Comparison of ENCODE assay signal across 23 cellular contexts in the genomic region with DNA sequence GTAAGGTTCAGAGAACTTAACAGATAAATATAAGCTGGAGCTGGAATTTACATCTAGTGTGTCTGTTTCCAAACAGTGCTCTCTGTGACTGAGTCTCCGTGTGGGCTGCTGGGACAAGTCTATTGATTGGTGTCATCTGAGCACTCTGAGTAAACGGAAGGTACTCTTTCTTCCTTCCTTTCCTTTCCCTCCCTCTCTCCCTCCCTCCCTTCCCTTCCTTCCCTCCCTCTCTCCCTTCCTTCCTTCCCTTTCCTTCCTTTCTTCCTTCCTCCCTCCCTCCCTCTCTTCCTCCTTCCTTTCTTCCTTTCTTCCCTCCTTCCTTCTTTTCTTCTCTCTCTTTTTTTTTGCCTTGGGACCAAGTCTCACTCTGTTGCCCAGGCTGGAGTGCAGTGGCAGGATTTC. TPM values are rescaled to one million over a fixed set of nuclear protein-coding genes. Genes with fewer than 3 reads are reported as not detected.
DNase-seq lines count a peak whose midpoint lies in the region; ATAC-seq, FAIRE-seq and TF ChIP-seq lines count a peak whose summit lies in the region.
"Had no signal": no experiment of that assay in that cellular context is flagged by ENCODE, and none has a peak within 500 bp of the region (broad histone marks: within the 10 kb centered on the region; RNA-seq: fewer than 3 reads in every experiment).

No MANE protein-coding gene starts in this region.

- TF ChIP-seq CTCF in PC-3 (conservative IDR thresholded peaks at IDR 0.05; ENCODE audit: low read depth, low read length), result no peak
- no peak for TF ChIP-seq CTCF in keratinocyte (optimal IDR thresholded peaks at IDR 0.05 in 1 of 3, IDR thresholded peaks at IDR 0.05 in 1 of 3, conservative IDR thresholded peaks at IDR 0.05 in 1 of 3; ENCODE audit: extremely low read depth in 1 of 3, insufficient read depth in 2 of 3, low read length in 3 of 3)
- TF ChIP-seq CTCF in esophagus muscularis mucosa (IDR thresholded peaks at IDR 0.05), result no peak
- TF ChIP-seq CTCF in CD4-positive, alpha-beta T cell (IDR thresholded peaks at IDR 0.05), result no peak

- no peaks in the 10 kb centered on the region for H3K9me3 ChIP-seq in PC-3 (ENCODE audit: low read length)
- H3K9me3 ChIP-seq in keratinocyte (ENCODE audit: control insufficient read depth, low read depth, low read length), result no peaks in the 10 kb centered on the region
- no peaks in the 10 kb centered on the region for H3K9me3 ChIP-seq in esophagus muscularis mucosa
- H3K9me3 ChIP-seq in CD4-positive, alpha-beta T cell (ENCODE audit: control insufficient read depth, low read length), result no peaks in the 10 kb centered on the region
- H3K9me3 ChIP-seq: ascending aorta had no signal

- peak overlapping the region; percentile 37 for H2AFZ ChIP-seq in PC-3 (ENCODE audit: low read length)
- H2AFZ ChIP-seq in keratinocyte (ENCODE audit: control insufficient read depth, low read length), result peak overlapping the region; percentile 44

- no peaks in the 10 kb centered on the region for H3K9me1 ChIP-seq in keratinocyte (ENCODE audit: control insufficient read depth, extremely low read depth, insufficient read depth, low read length)

- DNase-seq in NCI-H82 (lab: John Stamatoyannopoulos, UW) (peak; percentile 57), NCI-H82 treated with DMSO at 0.1 percent for 48 hours (lab: John Stamatoyannopoulos, UW; ENCODE audit: unreplicated experiment) (no peak), PC-3 (no peak), keratinocyte (ENCODE audit: low read depth, low spot score) (no peak), urothelium cell line (ENCODE audit: low spot score) (no peak), esophagus muscularis mucosa (ENCODE audit: extremely low spot score) (no peak), NCI-H526 treated with DMSO at 0.1 percent for 48 hours (lab: John Stamatoyannopoulos, UW) (no peak)
- DNase-seq in CD4-positive, alpha-beta T cell, result no peak
- DNase-seq: ACHN; activated B cell treated with CpG ODN at 0.5 μM for 24 hours; glutamatergic neuron; left cardiac atrium; mesenchymal stem cell; NCI-H1105; NCI-H2081; retina; stimulated activated CD4-positive, alpha-beta T cell treated with anti-CD3 and anti-CD28 coated beads, Interleukin-4, amount 100 ng/mL, for 1 hour; stimulated activated naive CD4-positive, alpha-beta T cell; T-helper 9 cell had no signal

- H3K9ac ChIP-seq in PC-3 (ENCODE audit: low read length), result no peak overlapping the region
- H3K9ac ChIP-seq in keratinocyte (ENCODE audit: control insufficient read depth, extremely low read depth, insufficient read depth, low read length), result no peak overlapping the region

- no peaks in the 10 kb centered on the region for H3K36me3 Mint-ChIP-seq in CD4-positive, alpha-beta T cell (ENCODE audit: low read depth)
- H3K36me3 Mint-ChIP-seq: activated naive CD4-positive, alpha-beta T cell treated with anti-CD3 and anti-CD28 coated beads, Interleukin-2, amount 50 U/mL, for 24 hours had no signal

- H3K79me2 ChIP-seq in PC-3 (ENCODE audit: low read length), result no peaks in the 10 kb centered on the region
- no peaks in the 10 kb centered on the region for H3K79me2 ChIP-seq in keratinocyte (ENCODE audit: control insufficient read depth, insufficient read depth, low read length)

- peaks cover 27% of the 10 kb centered on the region for H3K27me3 Mint-ChIP-seq in CD4-positive, alpha-beta T cell

- H3K27ac ChIP-seq in PC-3 (ENCODE audit: low read length) (no peak overlapping the region), keratinocyte (ENCODE audit: control insufficient read depth, insufficient read depth, low read length) (no peak overlapping the region), esophagus muscularis mucosa (replicated peaks in 1 of 4) (no peak overlapping the region)
- H3K27ac ChIP-seq in CD4-positive, alpha-beta T cell (ENCODE audit: low read depth, low read length), result no peak overlapping the region
- H3K27ac ChIP-seq: ascending aorta had no signal

- ATAC-seq in PC-3, result peak; percentile 84
- no peak for ATAC-seq in CD4-positive, alpha-beta T cell (ENCODE audit: poor library complexity)
- ATAC-seq: left cardiac atrium had no signal

- no peaks in the 10 kb centered on the region for H3F3A ChIP-seq in PC-3 (ENCODE audit: low read length, unreplicated experiment)

- FAIRE-seq in keratinocyte (lab: Jason Lieb, UNC) (peak; percentile 17), urothelium cell line (lab: Jason Lieb, UNC) (peak; percentile 37)
- FAIRE-seq: endothelial cell of umbilical vein had no signal

- no peak for TF ChIP-seq EP300 in esophagus muscularis mucosa (IDR thresholded peaks at IDR 0.05)

- CTCF ChIA-PET in PC-3 (lab: Charles Lee), result no interaction called here
- CTCF ChIA-PET in CD4-positive, alpha-beta T cell (lab: Charles Lee), result no interaction called here

- H4K20me1 ChIP-seq in PC-3 (ENCODE audit: low read length) (no peaks in the 10 kb centered on the region), keratinocyte (ENCODE audit: control insufficient read depth, extremely low read depth, insufficient read depth, low read length) (no peaks in the 10 kb centered on the region)

- H3K27ac Mint-ChIP-seq in CD4-positive, alpha-beta T cell, result no peak overlapping the region
- H3K27ac Mint-ChIP-seq: activated B cell treated with CpG ODN at 0.5 μM for 24 hours; activated naive CD4-positive, alpha-beta T cell treated with anti-CD3 and anti-CD28 coated beads, Interleukin-2, amount 50 U/mL, for 24 hours had no signal

- H3K9me2 ChIP-seq in PC-3 (replicated peaks; ENCODE audit: low read length), result no peaks in the 10 kb centered on the region

- TF ChIP-seq POLR2A in esophagus muscularis mucosa (IDR thresholded peaks at IDR 0.05; ENCODE audit: low read depth), result no peak

- H3K36me3 ChIP-seq in PC-3 (ENCODE audit: low read depth, low read length) (no peaks in the 10 kb centered on the region), keratinocyte (ENCODE audit: control insufficient read depth in 2 of 2, extremely low read depth in 1 of 2, insufficient read depth in 2 of 2, low read length in 2 of 2) (no peaks in the 10 kb centered on the region), esophagus muscularis mucosa (no peaks in the 10 kb centered on the region)
- H3K36me3 ChIP-seq: ascending aorta had no signal

- no TSS peak for BruUV-seq in PC-3 (replicated peaks; lab: Mats Ljungman, UMichigan)

- H3K27me3 ChIP-seq in PC-3 (ENCODE audit: low read length) (no peaks in the 10 kb centered on the region), keratinocyte (ENCODE audit: control insufficient read depth, extremely low read depth, insufficient read depth, low read length) (peaks cover 3% of the 10 kb centered on the region), esophagus muscularis mucosa (peaks cover 0 to 13% (median 0%) of the 10 kb centered on the region in 4 donors)
- no peaks in the 10 kb centered on the region for H3K27me3 ChIP-seq in CD4-positive, alpha-beta T cell (ENCODE audit: control insufficient read depth, insufficient read depth, low read length)
- H3K27me3 ChIP-seq: ascending aorta had no signal

- 13% methylated on average over 2 of the region's 2 CpGs for WGBS in esophagus muscularis mucosa

- no peak overlapping the region for H3K4me3 ChIP-seq in PC-3 (ENCODE audit: low read length)
- H3K4me3 ChIP-seq in keratinocyte (ENCODE audit: control insufficient read depth in 2 of 3, extremely low read depth in 1 of 3, insufficient read depth in 2 of 3, low read depth in 1 of 3, low read length in 3 of 3), result no peak overlapping the region
- H3K4me3 ChIP-seq in esophagus muscularis mucosa, result no peak overlapping the region
- H3K4me3 ChIP-seq: ascending aorta had no signal

- dilution Hi-C loops in keratinocyte (cut with MboI; ENCODE audit: extremely low pct_ligation_motif_present, low sequenced_read_pairs), result no loop called here

- intact Hi-C loops in PC-3 (cut with micrococcal nuclease) (no loop called here), esophagus muscularis mucosa (cut with DNase I) (no loop called here)
- intact Hi-C loops in CD4-positive, alpha-beta T cell (cut with DNase I, micrococcal nuclease), result no loop called here

- H3K4me3 Mint-ChIP-seq in CD4-positive, alpha-beta T cell, result no peak overlapping the region
- H3K4me3 Mint-ChIP-seq: activated B cell treated with CpG ODN at 0.5 μM for 24 hours; activated naive CD4-positive, alpha-beta T cell treated with anti-CD3 and anti-CD28 coated beads, Interleukin-2, amount 50 U/mL, for 24 hours; central memory CD8-positive, alpha-beta T cell had no signal

- no peaks in the 10 kb centered on the region for H3K9me3 Mint-ChIP-seq in CD4-positive, alpha-beta T cell
- H3K9me3 Mint-ChIP-seq: activated B cell treated with CpG ODN at 0.5 μM for 24 hours; activated naive CD4-positive, alpha-beta T cell treated with anti-CD3 and anti-CD28 coated beads, Interleukin-2, amount 50 U/mL, for 24 hours; central memory CD8-positive, alpha-beta T cell had no signal

- no peaks in the 10 kb centered on the region for H3K4me1 ChIP-seq in PC-3 (ENCODE audit: insufficient read depth, low read length)
- H3K4me1 ChIP-seq in keratinocyte (ENCODE audit: control insufficient read depth, extremely low read depth, insufficient read depth, low read length), result no peaks in the 10 kb centered on the region
- no peaks in the 10 kb centered on the region for H3K4me1 ChIP-seq in esophagus muscularis mucosa
- H3K4me1 ChIP-seq: ascending aorta had no signal

- peak overlapping the region; percentile 6; the same call in 1 of the 2 replicates for H3K4me2 ChIP-seq in PC-3 (ENCODE audit: low read length)
- no peak overlapping the region for H3K4me2 ChIP-seq in keratinocyte (ENCODE audit: control insufficient read depth, extremely low read depth, insufficient read depth, low read depth, low read length)

- POLR2A ChIA-PET in PC-3 (lab: Charles Lee; ENCODE audit: unreplicated experiment), result no interaction called here
- POLR2A ChIA-PET in CD4-positive, alpha-beta T cell (lab: Charles Lee), result no interaction called here

- no peaks in the 10 kb centered on the region for H3K4me1 Mint-ChIP-seq in CD4-positive, alpha-beta T cell (ENCODE audit: low read depth)
- H3K4me1 Mint-ChIP-seq: activated B cell treated with CpG ODN at 0.5 μM for 24 hours; activated naive CD4-positive, alpha-beta T cell treated with anti-CD3 and anti-CD28 coated beads, Interleukin-2, amount 50 U/mL, for 24 hours; central memory CD8-positive, alpha-beta T cell had no signal

RNA-seq across cellular contexts. Expression of a gene that starts 11.8 kb away (rescaled TPM):
- 3.9 and 5.6 TPM in 2 replicates for total RNA-seq in PC-3 (2014; rRNA removed)
- polyA plus RNA-seq in keratinocyte, result 2.5 to 4.1 TPM (median 3.6 TPM) in 3 replicates
- 4.7 TPM for polyA plus RNA-seq in keratinocyte (2011; ENCODE audit: low read depth)
- polyA plus RNA-seq in keratinocyte (2011; cell fraction: cytosol; rRNA removed), result 2.9 and 3.8 TPM in 2 replicates
- 9.6 and 10.1 TPM in 2 replicates for polyA plus RNA-seq in keratinocyte (2011; cell fraction: nucleus; rRNA removed)
- polyA plus RNA-seq in keratinocyte (2012; ENCODE audit: low replicate concordance), result 4.3 and 4.8 TPM in 2 replicates
- 4.1 to 7.4 TPM (median 4.8 TPM) in 3 replicates for polyA minus RNA-seq in keratinocyte
- 2.3 TPM for polyA minus RNA-seq in keratinocyte (2011; cell fraction: cytosol; rRNA and poly(A)+ RNA removed)
- polyA minus RNA-seq in keratinocyte (2011; cell fraction: nucleus; rRNA and poly(A)+ RNA removed), result 5.2 and 10.3 TPM in 2 replicates
- 10 to 100 TPM in 1 of 4 donors, 1 to 10 TPM in 3; 8.3 to 11.6 (median 9.6) TPM for total RNA-seq in esophagus muscularis mucosa
- 10 to 100 TPM; 34.6 to 37.2 TPM for total RNA-seq in CD4-positive, alpha-beta T cell

RNA-seq across cellular contexts. Expression of a gene that starts 34.0 kb away (rescaled TPM):
- total RNA-seq in PC-3 (2014; rRNA removed) (239 and 325 TPM in 2 replicates), esophagus muscularis mucosa (100 to 1,000 TPM in 2 of 4 donors, 10 to 100 TPM in 2; 60.1 to 157 (median 89.2) TPM)
- 35.3 to 66.6 TPM (median 65.2 TPM) in 3 replicates for polyA plus RNA-seq in keratinocyte
- 29.2 TPM for polyA plus RNA-seq in keratinocyte (2011; ENCODE audit: low read depth)
- polyA plus RNA-seq in keratinocyte (2011; cell fraction: cytosol; rRNA removed), result 52.4 and 73.2 TPM in 2 replicates
- polyA plus RNA-seq in keratinocyte (2011; cell fraction: nucleus; rRNA removed), result 48.7 and 57.0 TPM in 2 replicates
- polyA plus RNA-seq in keratinocyte (2012; ENCODE audit: low replicate concordance), result 36.4 and 52.8 TPM in 2 replicates
- 19.5 to 53.0 TPM (median 40.7 TPM) in 3 replicates for polyA minus RNA-seq in keratinocyte
- polyA minus RNA-seq in keratinocyte (2011; cell fraction: cytosol; rRNA and poly(A)+ RNA removed), result 62.3 TPM
- polyA minus RNA-seq in keratinocyte (2011; cell fraction: nucleus; rRNA and poly(A)+ RNA removed), result 17.2 and 27.5 TPM in 2 replicates
- total RNA-seq in CD4-positive, alpha-beta T cell, result 10 to 100 TPM; 51.9 to 53.6 TPM
